In genomic region chr19:10231624-10232228, GRCh38 we compare ENCODE assay signal across 8 cellular contexts. TPM values are rescaled to one million over a fixed set of nuclear protein-coding genes. Genes with fewer than 3 reads are reported as not detected.
A peak's percentile ranks its signal among the peaks of the same experiment; 100 is the strongest.
DNase-seq lines count a peak whose midpoint lies in the region; ATAC-seq and TF ChIP-seq lines count a peak whose summit lies in the region.

No MANE protein-coding gene starts in this region.

- no peak for ATAC-seq in left lobe of liver

- H3K9ac ChIP-seq in SK-N-MC (ENCODE audit: insufficient read length): peak overlapping the region; percentile 73

- DNase-seq in GM13977 (ENCODE audit: low spot score) (peak; percentile 9), SK-N-MC (ENCODE audit: low read depth, low spot score) (no peak), fibroblast of villous mesenchyme (ENCODE audit: low read depth) (no peak), skeletal muscle cell (ENCODE audit: low read depth) (no peak), epidermal melanocyte (ENCODE audit: insufficient read length, low spot score) (no peak), KBM-7 (no peak), Ammon's horn (ENCODE audit: low spot score) (no peak), left lobe of liver (ENCODE audit: low spot score) (no peak)

- H3K27ac ChIP-seq in SK-N-MC: no peak overlapping the region

- in situ Hi-C loops in GM13977 (cut with MboI; ENCODE audit: low pct_unique_long_range_greater_than_20kb, low sequenced_read_pairs, unreplicated experiment) (no loop called here), KBM-7 (cut with MboI; ENCODE audit: low pct_unique_long_range_greater_than_20kb, low sequenced_read_pairs) (no loop called here)

- TF ChIP-seq CTCF in GM13977 (IDR thresholded peaks at IDR 0.05; ENCODE audit: extremely low read depth, insufficient read depth, missing control alignments) (no peak), fibroblast of villous mesenchyme (IDR thresholded peaks at IDR 0.05; ENCODE audit: insufficient read depth, low read depth, low read length) (no peak)

- H3K36me3 ChIP-seq in SK-N-MC (ENCODE audit: insufficient read depth, low read length): no peaks in the 10 kb centered on the region

- H3K4me3 ChIP-seq in SK-N-MC: peak overlapping the region; percentile 88
- peak overlapping the region; percentile 90 for H3K4me3 ChIP-seq in fibroblast of villous mesenchyme (ENCODE audit: low read depth, low read length)
- peak overlapping the region; percentile 92 for H3K4me3 ChIP-seq in skeletal muscle cell (ENCODE audit: low read depth, low read length)

- H3K9me3 ChIP-seq in SK-N-MC (ENCODE audit: low read depth, low read length): no peaks in the 10 kb centered on the region

RNA-seq across cellular contexts. Expression of gene S1PR2, which starts 0.6 kb away (rescaled TPM):
- total RNA-seq in fibroblast of villous mesenchyme: 33.2 and 35.4 TPM in 2 replicates
- 1.9 TPM for total RNA-seq in left lobe of liver

RNA-seq across cellular contexts. Expression of gene MRPL4, which starts 20.3 kb away (rescaled TPM):
- total RNA-seq in fibroblast of villous mesenchyme: 42.3 and 51.5 TPM in 2 replicates
- total RNA-seq in left lobe of liver: 43.3 TPM

RNA-seq across cellular contexts. Expression of gene DNMT1, which starts 37.0 kb away (rescaled TPM):
- total RNA-seq in fibroblast of villous mesenchyme: 56.1 and 60.2 TPM in 2 replicates
- total RNA-seq in left lobe of liver: 21.5 TPM

RNA-seq across cellular contexts. Expression of gene ICAM1, which starts 39.2 kb away (rescaled TPM):
- 75.1 and 244 TPM in 2 replicates for total RNA-seq in fibroblast of villous mesenchyme
- total RNA-seq in left lobe of liver: 5.9 TPM

RNA-seq across cellular contexts. Expression of gene ICAM4, which starts 55.0 kb away (rescaled TPM):
- total RNA-seq in fibroblast of villous mesenchyme: 3.2 and 4.7 TPM in 2 replicates
- 0.15 TPM for total RNA-seq in left lobe of liver

Comparison
In these comparisons a context has a peak if more than half of its experiments do, and no peak if none do; other contexts are left out.
1. RNA of gene S1PR2, which starts 0.6 kb away (total RNA-seq): 33.2 to 35.4 TPM in fibroblast of villous mesenchyme; 1.9 TPM in left lobe of liver (single experiment); every median in the first group is over 10 times any median in the second.
2. Peak in every context shown above with its lines, with median percentiles within 50 percentile points of each other: H3K4me3 ChIP-seq.